Comparison of ENCODE assay signal across 19 cellular contexts in the genomic region with DNA sequence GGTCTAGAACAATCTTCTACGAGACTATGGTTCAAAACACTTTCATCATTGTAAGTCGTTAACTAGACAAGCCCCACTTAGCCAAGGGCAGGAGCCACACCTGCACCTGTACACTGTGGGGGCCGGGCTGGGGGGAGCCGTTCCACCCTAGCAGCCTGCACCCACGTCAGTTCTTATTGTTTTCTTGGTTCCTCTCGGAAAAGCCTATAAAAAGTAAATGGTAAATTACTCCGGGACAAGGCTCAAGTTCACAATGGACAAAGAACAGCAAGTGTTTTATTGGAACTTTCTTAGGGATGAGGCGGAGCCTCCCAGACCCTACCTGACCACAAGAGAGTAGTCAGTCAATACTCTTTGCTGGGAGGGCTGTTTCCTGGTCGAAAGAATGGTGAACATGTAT. TPM values are rescaled to one million over a fixed set of nuclear protein-coding genes. Genes with fewer than 3 reads are reported as not detected.
DNase-seq lines count a peak whose midpoint lies in the region; ATAC-seq, FAIRE-seq and TF ChIP-seq lines count a peak whose summit lies in the region.
"Had no signal": no experiment of that assay in that cellular context is flagged by ENCODE, and none has a peak within 500 bp of the region (broad histone marks: within the 10 kb centered on the region; RNA-seq: fewer than 3 reads in every experiment).

No MANE protein-coding gene starts in this region.

- no peak overlapping the region for H3K4me3 Mint-ChIP-seq in stimulated activated naive B cell treated with anti-CD40 and anti-IgM and Interleukin-4, amounts not matched to agents 10 μg/mL and 1 μg/mL and 100 μg/mL, for 72 hours
- H3K4me3 Mint-ChIP-seq: activated CD4-positive, alpha-beta T cell treated with anti-CD3 and anti-CD28 coated beads, Interleukin-2, amount 10 ng/mL, durations not matched to agents 7 days and 5 days; activated T-cell treated with anti-CD3 and anti-CD28 coated beads, Interleukin-2, amount 50 U/mL, for 24 hours; CD4-positive, alpha-beta T cell had no signal

- peaks cover 12 to 15% of the 10 kb centered on the region in 2 donors for H3K4me1 Mint-ChIP-seq in stimulated activated naive B cell treated with anti-CD40 and anti-IgM and Interleukin-4, amounts not matched to agents 10 μg/mL and 1 μg/mL and 100 μg/mL, for 72 hours

- H3K4me1 ChIP-seq in kidney (ENCODE audit: control insufficient read depth in 1 of 2, insufficient read depth in 1 of 2, low read depth in 1 of 2, low read length in 2 of 2) (peaks cover 29 to 62% of the 10 kb centered on the region in 2 donors), small intestine (ENCODE audit: control insufficient read depth in 2 of 2, insufficient read depth in 1 of 2, low read depth in 1 of 2, low read length in 1 of 2) (peaks cover 20 to 24% of the 10 kb centered on the region in 2 donors)

- no peak overlapping the region for H3K27ac Mint-ChIP-seq in stimulated activated naive B cell treated with anti-CD40 and anti-IgM and Interleukin-4, amounts not matched to agents 10 μg/mL and 1 μg/mL and 100 μg/mL, for 72 hours
- H3K27ac Mint-ChIP-seq: activated CD4-positive, alpha-beta T cell treated with anti-CD3 and anti-CD28 coated beads, Interleukin-2, amount 10 ng/mL, durations not matched to agents 7 days and 5 days; activated T-cell treated with anti-CD3 and anti-CD28 coated beads, Interleukin-2, amount 50 U/mL, for 24 hours had no signal

- H3K27me3 Mint-ChIP-seq in stimulated activated naive B cell treated with anti-CD40 and anti-IgM and Interleukin-4, amounts not matched to agents 10 μg/mL and 1 μg/mL and 100 μg/mL, for 72 hours, result no peaks in the 10 kb centered on the region
- H3K27me3 Mint-ChIP-seq: activated CD4-positive, alpha-beta T cell treated with anti-CD3 and anti-CD28 coated beads, Interleukin-2, amount 10 ng/mL, durations not matched to agents 7 days and 5 days; activated T-cell treated with anti-CD3 and anti-CD28 coated beads, Interleukin-2, amount 50 U/mL, for 24 hours; CD4-positive, alpha-beta T cell had no signal

- no peaks in the 10 kb centered on the region for H3K36me3 Mint-ChIP-seq in stimulated activated naive B cell treated with anti-CD40 and anti-IgM and Interleukin-4, amounts not matched to agents 10 μg/mL and 1 μg/mL and 100 μg/mL, for 72 hours

- no peak for FAIRE-seq in kidney (lab: Jason Lieb, UNC)
- FAIRE-seq in small intestine (lab: Jason Lieb, UNC), result no peak
- FAIRE-seq: urothelium cell line had no signal

- in situ Hi-C loops in GM13977 (cut with MboI; ENCODE audit: low pct_unique_long_range_greater_than_20kb, low sequenced_read_pairs, unreplicated experiment), result no loop called here

- no peaks in the 10 kb centered on the region for H3K27me3 ChIP-seq in small intestine (ENCODE audit: control insufficient read depth in 2 of 2, insufficient read depth in 2 of 2, low read length in 2 of 2)

- WGBS in small intestine, 3 donors, result 26 to 59% (median 38%) methylated on average over 9 of the region's 9 CpGs

- no peak overlapping the region for H3K9ac ChIP-seq in kidney (ENCODE audit: low read length in 2 of 2)

- H3K4me3 ChIP-seq in kidney (ENCODE audit: low read length in 2 of 2) (peak overlapping the region; percentile 4 to 23), small intestine (ENCODE audit: low read depth in 1 of 2, low read length in 2 of 2) (no peak overlapping the region)
- H3K4me3 ChIP-seq: cardiac muscle cell, SK-N-MC, skin epidermis had no signal

- peak; percentile 43 for DNase-seq in NCI-H748 (lab: John Stamatoyannopoulos, UW; ENCODE audit: unreplicated experiment)
- no peak for DNase-seq in NCI-H748 treated with DMSO at 0.1 percent for 48 hours (lab: John Stamatoyannopoulos, UW)
- DNase-seq in NCI-H524 treated with DMSO at 0.1 percent for 48 hours (lab: John Stamatoyannopoulos, UW), result peak; percentile 76
- DNase-seq in kidney, result peak; percentile 81
- DNase-seq in small intestine, result peak; percentile 21
- DNase-seq in GM13977 (ENCODE audit: low spot score), result no peak
- no peak for DNase-seq in stimulated activated naive B cell treated with anti-CD40 and anti-IgM and Interleukin-4, amounts not matched to agents 10 μg/mL and 1 μg/mL and 100 μg/mL, for 72 hours
- DNase-seq in HK-2 (ENCODE audit: unreplicated experiment), result no peak
- DNase-seq: ACHN; activated CD4-positive, alpha-beta T cell treated with anti-CD3 and anti-CD28 coated beads, Interleukin-2, amount 10 ng/mL, durations not matched to agents 7 days and 5 days; activated T-cell treated with anti-CD3 and anti-CD28 coated beads, Interleukin-2, amount 50 U/mL, for 24 hours; CD4-positive, alpha-beta T cell; DND-41; effector memory CD4-positive, alpha-beta T cell; mammary epithelial cell had no signal

- intact Hi-C loops in kidney (cut with DNase I), result no loop called here

- TF ChIP-seq CTCF in kidney (IDR thresholded peaks at IDR 0.05; ENCODE audit: borderline replicate concordance, extremely low read depth, insufficient read depth) (no peak), GM13977 (IDR thresholded peaks at IDR 0.05; ENCODE audit: extremely low read depth, insufficient read depth, missing control alignments) (no peak)

- no peak for ATAC-seq in stimulated activated naive B cell treated with anti-CD40 and anti-IgM and Interleukin-4, amounts not matched to agents 10 μg/mL and 1 μg/mL and 100 μg/mL, for 72 hours (replicated peaks)

- H3K9me3 ChIP-seq in kidney (ENCODE audit: control insufficient read depth in 1 of 2, low read length in 2 of 2) (no peaks in the 10 kb centered on the region), small intestine (ENCODE audit: control insufficient read depth, low read depth) (no peaks in the 10 kb centered on the region)

- no peaks in the 10 kb centered on the region for H3K9me3 Mint-ChIP-seq in stimulated activated naive B cell treated with anti-CD40 and anti-IgM and Interleukin-4, amounts not matched to agents 10 μg/mL and 1 μg/mL and 100 μg/mL, for 72 hours
- H3K9me3 Mint-ChIP-seq: activated CD4-positive, alpha-beta T cell treated with anti-CD3 and anti-CD28 coated beads, Interleukin-2, amount 10 ng/mL, durations not matched to agents 7 days and 5 days; activated T-cell treated with anti-CD3 and anti-CD28 coated beads, Interleukin-2, amount 50 U/mL, for 24 hours; CD4-positive, alpha-beta T cell had no signal

- H3K27ac ChIP-seq in kidney (ENCODE audit: low read depth in 2 of 2, low read length in 2 of 2) (peak overlapping the region in 1 of 2 donors; percentile 54), small intestine (ENCODE audit: low read depth in 1 of 2, low read length in 1 of 2) (peak overlapping the region; percentile 35 to 63)
- H3K27ac ChIP-seq: cardiac muscle cell, SK-N-MC had no signal

- H3K36me3 ChIP-seq in kidney (ENCODE audit: control insufficient read depth in 1 of 2, insufficient read depth in 2 of 2, low read length in 2 of 2) (no peaks in the 10 kb centered on the region), small intestine (ENCODE audit: control insufficient read depth in 2 of 2, insufficient read depth in 2 of 2, low read length in 2 of 2) (no peaks in the 10 kb centered on the region)
- H3K36me3 ChIP-seq: cardiac muscle cell had no signal

RNA-seq across cellular contexts. Expression of a gene that starts 7.9 kb away (rescaled TPM):
- total RNA-seq in kidney, result 31.3 TPM
- polyA plus RNA-seq in kidney (ENCODE audit: insufficient read depth, low read depth, low replicate concordance), result 7.0 TPM
- 10 to 100 TPM in 1 of 3 donors, 1 to 10 TPM in 2; 7.3 to 13.0 (median 7.6) TPM for polyA plus RNA-seq in small intestine

RNA-seq across cellular contexts. Expression of a gene that starts 9.6 kb away (rescaled TPM):
- 36.8 TPM for total RNA-seq in kidney
- polyA plus RNA-seq in kidney (ENCODE audit: insufficient read depth, low read depth, low replicate concordance), result 21.1 TPM
- polyA plus RNA-seq in small intestine, result 10 to 100 TPM; 11.6 to 23.3 (median 21.0) TPM

Comparison
In these comparisons a context has a peak if more than half of its experiments do, and no peak if none do; other contexts are left out.
1. DNase-seq: peak in NCI-H748 (single experiment), NCI-H524 treated with DMSO at 0.1 percent for 48 hours (single experiment), kidney (single experiment) and small intestine (single experiment); none in NCI-H748 treated with DMSO at 0.1 percent for 48 hours (single experiment), GM13977 (single experiment), stimulated activated naive B cell treated with anti-CD40 and anti-IgM and Interleukin-4, amounts not matched to agents 10 μg/mL and 1 μg/mL and 100 μg/mL, for 72 hours (single experiment) and HK-2 (single experiment).
2. H3K4me3 ChIP-seq: peak in kidney (2 of 2); none in small intestine (0 of 2).